In the genomic region with DNA sequence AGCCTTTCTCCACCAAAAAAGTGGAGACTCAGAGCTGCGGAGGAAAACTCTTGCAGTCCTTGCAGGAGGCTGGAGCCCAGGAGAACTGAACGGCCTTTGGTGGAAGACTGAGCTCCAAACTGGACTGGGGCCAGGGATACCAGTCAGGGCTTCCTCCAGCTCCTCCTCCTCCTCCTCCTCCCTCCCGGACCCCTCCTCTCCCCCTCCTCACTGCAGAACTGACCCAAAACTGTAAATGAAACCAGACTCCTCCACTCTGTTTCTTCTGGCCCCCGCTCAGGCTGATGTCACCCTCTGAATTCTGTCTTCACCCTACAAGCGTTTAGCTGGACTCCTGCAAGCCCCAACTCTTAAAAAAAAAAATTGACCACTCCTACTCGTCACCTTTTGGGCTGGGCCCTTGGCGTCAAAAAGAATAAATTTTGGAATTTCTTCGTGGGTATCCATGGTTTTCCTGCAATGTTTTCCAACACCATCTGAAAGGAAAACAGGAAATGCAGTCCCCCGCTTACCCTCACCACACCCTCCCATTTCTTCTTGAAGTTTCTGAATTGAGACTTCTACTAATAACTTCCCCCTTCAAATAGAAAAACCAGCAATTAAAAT, we compare ENCODE assay signal across 1 cellular context.
TF ChIP-seq lines count a peak whose summit lies in the region.

A gene with protein sequence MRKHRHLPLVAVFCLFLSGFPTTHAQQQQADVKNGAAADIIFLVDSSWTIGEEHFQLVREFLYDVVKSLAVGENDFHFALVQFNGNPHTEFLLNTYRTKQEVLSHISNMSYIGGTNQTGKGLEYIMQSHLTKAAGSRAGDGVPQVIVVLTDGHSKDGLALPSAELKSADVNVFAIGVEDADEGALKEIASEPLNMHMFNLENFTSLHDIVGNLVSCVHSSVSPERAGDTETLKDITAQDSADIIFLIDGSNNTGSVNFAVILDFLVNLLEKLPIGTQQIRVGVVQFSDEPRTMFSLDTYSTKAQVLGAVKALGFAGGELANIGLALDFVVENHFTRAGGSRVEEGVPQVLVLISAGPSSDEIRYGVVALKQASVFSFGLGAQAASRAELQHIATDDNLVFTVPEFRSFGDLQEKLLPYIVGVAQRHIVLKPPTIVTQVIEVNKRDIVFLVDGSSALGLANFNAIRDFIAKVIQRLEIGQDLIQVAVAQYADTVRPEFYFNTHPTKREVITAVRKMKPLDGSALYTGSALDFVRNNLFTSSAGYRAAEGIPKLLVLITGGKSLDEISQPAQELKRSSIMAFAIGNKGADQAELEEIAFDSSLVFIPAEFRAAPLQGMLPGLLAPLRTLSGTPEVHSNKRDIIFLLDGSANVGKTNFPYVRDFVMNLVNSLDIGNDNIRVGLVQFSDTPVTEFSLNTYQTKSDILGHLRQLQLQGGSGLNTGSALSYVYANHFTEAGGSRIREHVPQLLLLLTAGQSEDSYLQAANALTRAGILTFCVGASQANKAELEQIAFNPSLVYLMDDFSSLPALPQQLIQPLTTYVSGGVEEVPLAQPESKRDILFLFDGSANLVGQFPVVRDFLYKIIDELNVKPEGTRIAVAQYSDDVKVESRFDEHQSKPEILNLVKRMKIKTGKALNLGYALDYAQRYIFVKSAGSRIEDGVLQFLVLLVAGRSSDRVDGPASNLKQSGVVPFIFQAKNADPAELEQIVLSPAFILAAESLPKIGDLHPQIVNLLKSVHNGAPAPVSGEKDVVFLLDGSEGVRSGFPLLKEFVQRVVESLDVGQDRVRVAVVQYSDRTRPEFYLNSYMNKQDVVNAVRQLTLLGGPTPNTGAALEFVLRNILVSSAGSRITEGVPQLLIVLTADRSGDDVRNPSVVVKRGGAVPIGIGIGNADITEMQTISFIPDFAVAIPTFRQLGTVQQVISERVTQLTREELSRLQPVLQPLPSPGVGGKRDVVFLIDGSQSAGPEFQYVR (N-terminal part only) (minus strand): TSS at position 109 of the 606 bp plus-strand sequence. CDS start 17,347 bp downstream, outside the sequence.

TF ChIP-seq in GM23338, 12 proteins besides CTCF, POLR2A, EP300 and RAD21 (continued from another document):
- TF ChIP-seq, protein P1, sequence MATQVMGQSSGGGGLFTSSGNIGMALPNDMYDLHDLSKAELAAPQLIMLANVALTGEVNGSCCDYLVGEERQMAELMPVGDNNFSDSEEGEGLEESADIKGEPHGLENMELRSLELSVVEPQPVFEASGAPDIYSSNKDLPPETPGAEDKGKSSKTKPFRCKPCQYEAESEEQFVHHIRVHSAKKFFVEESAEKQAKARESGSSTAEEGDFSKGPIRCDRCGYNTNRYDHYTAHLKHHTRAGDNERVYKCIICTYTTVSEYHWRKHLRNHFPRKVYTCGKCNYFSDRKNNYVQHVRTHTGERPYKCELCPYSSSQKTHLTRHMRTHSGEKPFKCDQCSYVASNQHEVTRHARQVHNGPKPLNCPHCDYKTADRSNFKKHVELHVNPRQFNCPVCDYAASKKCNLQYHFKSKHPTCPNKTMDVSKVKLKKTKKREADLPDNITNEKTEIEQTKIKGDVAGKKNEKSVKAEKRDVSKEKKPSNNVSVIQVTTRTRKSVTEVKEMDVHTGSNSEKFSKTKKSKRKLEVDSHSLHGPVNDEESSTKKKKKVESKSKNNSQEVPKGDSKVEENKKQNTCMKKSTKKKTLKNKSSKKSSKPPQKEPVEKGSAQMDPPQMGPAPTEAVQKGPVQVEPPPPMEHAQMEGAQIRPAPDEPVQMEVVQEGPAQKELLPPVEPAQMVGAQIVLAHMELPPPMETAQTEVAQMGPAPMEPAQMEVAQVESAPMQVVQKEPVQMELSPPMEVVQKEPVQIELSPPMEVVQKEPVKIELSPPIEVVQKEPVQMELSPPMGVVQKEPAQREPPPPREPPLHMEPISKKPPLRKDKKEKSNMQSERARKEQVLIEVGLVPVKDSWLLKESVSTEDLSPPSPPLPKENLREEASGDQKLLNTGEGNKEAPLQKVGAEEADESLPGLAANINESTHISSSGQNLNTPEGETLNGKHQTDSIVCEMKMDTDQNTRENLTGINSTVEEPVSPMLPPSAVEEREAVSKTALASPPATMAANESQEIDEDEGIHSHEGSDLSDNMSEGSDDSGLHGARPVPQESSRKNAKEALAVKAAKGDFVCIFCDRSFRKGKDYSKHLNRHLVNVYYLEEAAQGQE (IDR thresholded peaks at IDR 0.05; ENCODE audit: unreplicated experiment), result no peak
